In genomic region chr5:59583151-59583809, GRCh38 we compare ENCODE assay signal across 13 cellular contexts.
A peak's percentile ranks its signal among the peaks of the same experiment; 100 is the strongest.
DNase-seq lines count a peak whose midpoint lies in the region; ATAC-seq and TF ChIP-seq lines count a peak whose summit lies in the region.
"Had no signal": no experiment of that assay in that cellular context is flagged by ENCODE, and none has a peak within 500 bp of the region (broad histone marks: within the 10 kb centered on the region; RNA-seq: fewer than 3 reads in every experiment).

No MANE protein-coding gene starts in this region.

- no peak for TF ChIP-seq CTCF in GM23338 (conservative IDR thresholded peaks at IDR 0.05; ENCODE audit: low read depth in 2 of 2)
- TF ChIP-seq CTCF in gastrocnemius medialis (IDR thresholded peaks at IDR 0.05 in 4 of 5, conservative IDR thresholded peaks at IDR 0.05 in 1 of 5), result no peak

- H3F3A ChIP-seq in GM23338 (replicated peaks; ENCODE audit: low read depth), result no peaks in the 10 kb centered on the region

- H3K27me3 Mint-ChIP-seq in GM23338 (ENCODE audit: insufficient read depth, low read depth, poor library complexity), result peaks cover 4% of the 10 kb centered on the region

- H3K36me3 Mint-ChIP-seq in GM23338 (ENCODE audit: low read depth), result no peaks in the 10 kb centered on the region

- H3K27ac Mint-ChIP-seq in GM23338, result no peak overlapping the region
- H3K27ac Mint-ChIP-seq: activated T-cell treated with anti-CD3 and anti-CD28 coated beads, Interleukin-2, amount 50 U/mL, for 72 hours had no signal

- H3K4me3 Mint-ChIP-seq in GM23338, result no peak overlapping the region
- H3K4me3 Mint-ChIP-seq: activated T-cell treated with anti-CD3 and anti-CD28 coated beads, Interleukin-2, amount 50 U/mL, for 72 hours had no signal

- no peaks in the 10 kb centered on the region for H4K20me1 ChIP-seq in GM23338 (replicated peaks; ENCODE audit: insufficient read depth)

- no peaks in the 10 kb centered on the region; the same call in 2 of the 3 replicates for H3K9me3 Mint-ChIP-seq in GM23338
- H3K9me3 Mint-ChIP-seq: activated T-cell treated with anti-CD3 and anti-CD28 coated beads, Interleukin-2, amount 50 U/mL, for 72 hours had no signal

- H2AFZ ChIP-seq in GM23338, result peak overlapping the region; percentile 18; the same call in 1 of the 2 replicates

- no peaks in the 10 kb centered on the region for H3K79me2 ChIP-seq in GM23338 (replicated peaks; ENCODE audit: insufficient read depth)

- H3K4me3 ChIP-seq in GM23338 (no peak overlapping the region), gastrocnemius medialis (peak overlapping the region; percentile 63 to 74 (median 67))
- H3K4me3 ChIP-seq: esophagus muscularis mucosa had no signal

- peaks cover 51% of the 10 kb centered on the region for H3K4me1 Mint-ChIP-seq in GM23338

- DNase-seq in GM23338 (ENCODE audit: low spot score) (no peak), amniotic epithelial cell (ENCODE audit: low read depth) (peak; percentile 35), kidney tubule cell (ENCODE audit: low spot score) (peak; percentile 59), gastrocnemius medialis (no peak), anterior cingulate cortex (lab: John Stamatoyannopoulos, UW) (no peak)
- no peak for DNase-seq in activated CD4-positive, alpha-beta T cell treated with anti-CD3 and anti-CD28 coated beads for 4 hours
- DNase-seq: activated CD4-positive, alpha-beta T cell treated with anti-CD3 and anti-CD28 coated beads, Interleukin-2, amount 50 U/mL, for 1 hour; activated T-cell treated with anti-CD3 and anti-CD28 coated beads, Interleukin-2, amount 50 U/mL, for 72 hours; NCI-H187 treated with DMSO at 0.1 percent for 48 hours; T-helper 9 cell had no signal

- no peaks in the 10 kb centered on the region for H3K36me3 ChIP-seq in GM23338 (ENCODE audit: insufficient read depth)
- H3K36me3 ChIP-seq in gastrocnemius medialis, result no peaks in the 10 kb centered on the region
- H3K36me3 ChIP-seq: esophagus muscularis mucosa had no signal

- no peak for TF ChIP-seq POLR2A in gastrocnemius medialis (IDR thresholded peaks at IDR 0.05)

- H3K27me3 ChIP-seq in GM23338 (ENCODE audit: insufficient read depth) (no peaks in the 10 kb centered on the region), gastrocnemius medialis (no peaks in the 10 kb centered on the region)
- H3K27me3 ChIP-seq: esophagus muscularis mucosa had no signal

- intact Hi-C loops in gastrocnemius medialis (cut with DNase I; ENCODE audit: low total_unique reads), result no loop called here

- ATAC-seq in GM23338 (no peak), gastrocnemius medialis (no peak), GM21526 (IDR thresholded peaks at IDR 0.05; ENCODE audit: low FRiP score, unreplicated experiment) (no peak)
- ATAC-seq: activated T-cell treated with anti-CD3 and anti-CD28 coated beads, Interleukin-2, amount 50 U/mL, for 72 hours had no signal

- H3K4me1 ChIP-seq in GM23338 (ENCODE audit: insufficient read depth) (peaks cover 44% of the 10 kb centered on the region), gastrocnemius medialis (peaks cover 35 to 41% of the 10 kb centered on the region in 2 donors)

- H3K9me2 ChIP-seq in GM23338 (ENCODE audit: insufficient read depth), result no peaks in the 10 kb centered on the region

- in situ Hi-C loops in gastrocnemius medialis (cut with MboI; ENCODE audit: low sequenced_read_pairs in 4 of 4), result loop anchor here in 1 of 4 donors (10.0 kb wide), 1 partner anchor 82 kb away; no protein-coding TSS in a partner anchor

- no peak overlapping the region for H3K27ac ChIP-seq in GM23338 (ENCODE audit: low read depth)
- peak overlapping the region; percentile 78 to 92 (median 88) for H3K27ac ChIP-seq in gastrocnemius medialis
- H3K27ac ChIP-seq: C4-2B, esophagus muscularis mucosa had no signal

- H3K9me3 ChIP-seq in gastrocnemius medialis, result no peaks in the 10 kb centered on the region
- H3K9me3 ChIP-seq: esophagus muscularis mucosa had no signal

- no peak overlapping the region for H3K4me2 ChIP-seq in GM23338

TF ChIP-seq in GM23338, 12 proteins besides CTCF, POLR2A, EP300 and RAD21 (continues in another document):
- no peak for TF ChIP-seq EZH2phosphoT487 (IDR thresholded peaks at IDR 0.05; ENCODE audit: unreplicated experiment)
- no peak for TF ChIP-seq ZNF114 (CRISPR knock-in tag; IDR thresholded peaks at IDR 0.05)
- TF ChIP-seq EZH2 (IDR thresholded peaks at IDR 0.05; ENCODE audit: low read depth, unreplicated experiment), result no peak
- TF ChIP-seq REST (IDR thresholded peaks at IDR 0.05; ENCODE audit: unreplicated experiment), result no peak
- no peak for TF ChIP-seq POLR2AphosphoS5 (IDR thresholded peaks at IDR 0.05; ENCODE audit: low read depth)
- TF ChIP-seq ZNF331 (CRISPR knock-in tag; IDR thresholded peaks at IDR 0.05; ENCODE audit: low read depth), result no peak
- TF ChIP-seq ETS1 (IDR thresholded peaks at IDR 0.05), result no peak

Comparison
In these comparisons a context has a peak if more than half of its experiments do, and no peak if none do; other contexts are left out.
1. DNase-seq: peak in amniotic epithelial cell (single experiment) and kidney tubule cell (single experiment); none in GM23338 (single experiment), gastrocnemius medialis (0 of 2), anterior cingulate cortex (0 of 58) and activated CD4-positive, alpha-beta T cell treated with anti-CD3 and anti-CD28 coated beads for 4 hours (0 of 2).